Comparison of ENCODE assay signal across 11 cellular contexts in the genomic region with DNA sequence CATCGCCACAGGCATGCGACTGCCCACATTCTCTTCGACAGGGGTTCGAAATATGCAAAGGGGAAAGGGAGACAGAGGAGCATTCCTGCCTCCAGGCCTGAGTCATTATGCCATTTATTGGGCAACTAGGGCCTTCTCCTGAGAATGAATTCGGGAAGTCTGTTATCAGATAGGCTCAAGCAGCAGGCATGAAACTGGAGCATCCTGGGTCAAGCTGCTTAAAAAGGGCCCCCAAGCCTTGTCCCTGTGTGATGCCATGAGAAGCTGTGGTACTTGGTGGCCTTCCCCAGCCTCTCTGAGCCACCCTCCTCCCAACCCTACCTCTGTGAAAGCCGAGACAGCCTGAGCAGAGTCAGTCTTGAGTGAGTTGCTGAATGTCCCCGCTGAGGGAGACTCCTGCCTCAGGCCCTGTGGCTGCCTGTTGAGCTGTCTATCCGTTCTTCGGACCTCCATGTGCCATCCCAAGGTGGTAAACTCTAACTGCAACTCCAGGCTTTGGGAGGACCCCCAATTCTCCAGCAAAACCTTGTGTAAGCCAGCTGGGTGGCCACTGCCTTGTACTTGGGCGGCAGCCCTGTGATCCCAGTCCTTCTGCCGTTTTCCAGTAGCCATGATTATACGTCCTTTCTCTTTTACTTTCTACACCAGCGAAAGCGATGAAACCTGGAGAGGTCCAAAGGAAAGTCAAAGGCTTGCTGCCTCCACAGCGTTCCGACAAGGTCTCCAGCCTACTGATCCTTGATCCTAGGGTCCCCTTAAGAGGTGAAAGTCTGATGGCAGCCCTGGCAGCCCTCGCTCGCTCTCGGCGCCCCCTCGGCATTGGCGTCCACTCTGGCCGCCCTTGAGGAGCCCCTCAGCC. TPM values are rescaled to one million over a fixed set of nuclear protein-coding genes. Genes with fewer than 3 reads are reported as not detected.
DNase-seq lines count a peak whose midpoint lies in the region; TF ChIP-seq lines count a peak whose summit lies in the region.
"Had no signal": no experiment of that assay in that cellular context is flagged by ENCODE, and none has a peak within 500 bp of the region (broad histone marks: within the 10 kb centered on the region; RNA-seq: fewer than 3 reads in every experiment).

No MANE protein-coding gene starts in this region.

- H3K36me3 Mint-ChIP-seq in neural progenitor cell, result peaks cover 4% of the 10 kb centered on the region

- H3K9me3 ChIP-seq in neural progenitor cell (ENCODE audit: low read depth), result no peaks in the 10 kb centered on the region
- H3K9me3 ChIP-seq: body of pancreas had no signal

- no peaks in the 10 kb centered on the region for H3K36me3 ChIP-seq in ACC112 (ENCODE audit: insufficient read depth, low read length)
- H3K36me3 ChIP-seq in neural progenitor cell, result no peaks in the 10 kb centered on the region

- peaks cover 4% of the 10 kb centered on the region for H3K4me1 Mint-ChIP-seq in neural progenitor cell

- H3K79me2 ChIP-seq in ACC112 (ENCODE audit: control insufficient read depth, insufficient read depth, low read length, unreplicated experiment) (peaks cover 4% of the 10 kb centered on the region), neural progenitor cell (ENCODE audit: low read depth) (peaks cover 9% of the 10 kb centered on the region)

- TF ChIP-seq CTCF in GM13976 (IDR thresholded peaks at IDR 0.05; ENCODE audit: borderline replicate concordance, control extremely low read depth, extremely low read depth, insufficient read depth, missing control alignments) (no peak), astrocyte of the cerebellum (IDR thresholded peaks at IDR 0.05; ENCODE audit: low read depth, low read length, missing control alignments) (no peak), neural progenitor cell (IDR thresholded peaks at IDR 0.05) (no peak)

- H3K4me3 ChIP-seq in ACC112 (ENCODE audit: low read depth, low read length) (no peak overlapping the region), astrocyte of the cerebellum (ENCODE audit: low read depth, low read length) (peak overlapping the region; percentile 38), neural progenitor cell (no peak overlapping the region)
- H3K4me3 ChIP-seq: body of pancreas had no signal

- H3K27me3 ChIP-seq in ACC112 (ENCODE audit: insufficient read depth, low read length) (no peaks in the 10 kb centered on the region), neural progenitor cell (no peaks in the 10 kb centered on the region)
- H3K27me3 ChIP-seq: body of pancreas had no signal

- DNase-seq in GM13976 (ENCODE audit: low spot score) (peak; percentile 10), astrocyte of the cerebellum (ENCODE audit: low read depth) (no peak), mesenteric fat pad (ENCODE audit: low spot score) (peak; percentile 82), iPS-NIHi11 (ENCODE audit: low spot score) (no peak), neural progenitor cell (ENCODE audit: low spot score) (no peak), nucleus accumbens (lab: John Stamatoyannopoulos, UW) (no peak), HT-29 (ENCODE audit: low spot score) (no peak)
- DNase-seq: GF-D8, Kasumi-1 had no signal

- H3K4me2 ChIP-seq in neural progenitor cell, result no peak overlapping the region

- H3K9me3 Mint-ChIP-seq in neural progenitor cell, result peaks cover 13% of the 10 kb centered on the region

- H3K27ac Mint-ChIP-seq in neural progenitor cell, result no peak overlapping the region

- in situ Hi-C loops in GM13976 (cut with MboI; ENCODE audit: low sequenced_read_pairs, unreplicated experiment) (no loop called here), astrocyte of the cerebellum (cut with HindIII; ENCODE audit: low sequenced_read_pairs) (no loop called here)

- H2AFZ ChIP-seq in ACC112 (ENCODE audit: low read length, unreplicated experiment) (no peak overlapping the region), neural progenitor cell (replicated peaks) (no peak overlapping the region)

- peaks cover 32% of the 10 kb centered on the region for H3K4me1 ChIP-seq in ACC112 (ENCODE audit: control insufficient read depth, insufficient read depth, low read length, unreplicated experiment)
- H3K4me1 ChIP-seq in neural progenitor cell, result peaks cover 4% of the 10 kb centered on the region

- no peak overlapping the region for H3K9ac ChIP-seq in neural progenitor cell

- no peaks in the 10 kb centered on the region for H3K27me3 Mint-ChIP-seq in neural progenitor cell (ENCODE audit: insufficient read depth, low read depth)

- peaks cover 3% of the 10 kb centered on the region for H3F3A ChIP-seq in neural progenitor cell (ENCODE audit: low read depth)

- H3K27ac ChIP-seq in ACC112 (ENCODE audit: low read depth, low read length), result 0 out of 2 replicates have a peak overlapping the region, but pooled peaks have one; percentile 19
- H3K27ac ChIP-seq in neural progenitor cell, result no peak overlapping the region
- H3K27ac ChIP-seq: body of pancreas had no signal

- H3K4me3 Mint-ChIP-seq in neural progenitor cell, result no peak overlapping the region

- H4K20me1 ChIP-seq in neural progenitor cell (ENCODE audit: low read depth), result peaks cover 6% of the 10 kb centered on the region

RNA-seq across cellular contexts. Expression of a gene that starts 37.7 kb away (rescaled TPM):
- total RNA-seq in mesenteric fat pad (25.1 TPM), neural progenitor cell (ENCODE audit: low replicate concordance) (12.2 and 19.2 TPM in 2 replicates)
- total RNA-seq in HT-29 (2014; rRNA removed; shearing (Covaris generic)), result 5.0 and 5.6 TPM in 2 replicates

Comparison
In these comparisons a context has a peak if more than half of its experiments do, and no peak if none do; other contexts are left out.
1. DNase-seq: peak in GM13976 (single experiment) and mesenteric fat pad (single experiment); none in astrocyte of the cerebellum (single experiment), iPS-NIHi11 (single experiment), neural progenitor cell (single experiment), nucleus accumbens (0 of 56) and HT-29 (single experiment).